ENCODE assay signal across 9 cellular contexts in genomic region chr5:146363181-146363874, GRCh38. TPM values are rescaled to one million over a fixed set of nuclear protein-coding genes. Genes with fewer than 3 reads are reported as not detected.
"Had no signal": no experiment of that assay in that cellular context is flagged by ENCODE, and none has a peak within 500 bp of the region (broad histone marks: within the 10 kb centered on the region; RNA-seq: fewer than 3 reads in every experiment).

No MANE protein-coding gene starts in this region.

RNA-seq across cellular contexts. Expression of gene POU4F3, which starts 24.7 kb away (rescaled TPM):
- total RNA-seq: activated CD4-positive, alpha-beta memory T cell treated with anti-CD3 and anti-CD28 coated beads for 36 hours; chondrocyte; endothelial cell of umbilical vein; fibroblast of lung; fibroblast of villous mesenchyme; kidney epithelial cell; occipital lobe; right atrium auricular region; thoracic aorta had no signal
